ENCODE assay signal across 12 cellular contexts in genomic region chr2:216681683-216682082, GRCh38. TPM values are rescaled to one million over a fixed set of nuclear protein-coding genes. Genes with fewer than 3 reads are reported as not detected.
A peak's percentile ranks its signal among the peaks of the same experiment; 100 is the strongest.
DNase-seq lines count a peak whose midpoint lies in the region; ATAC-seq and TF ChIP-seq lines count a peak whose summit lies in the region.
"Had no signal": no experiment of that assay in that cellular context is flagged by ENCODE, and none has a peak within 500 bp of the region (broad histone marks: within the 10 kb centered on the region; RNA-seq: fewer than 3 reads in every experiment).

No MANE protein-coding gene starts in this region.

- intact Hi-C loops in mammary epithelial cell (cut with micrococcal nuclease) (loop anchor here (1.0 to 5.0 kb wide), 11 partner anchors 46 to 1075 kb away; no protein-coding TSS in a partner anchor), tibial artery (cut with DNase I; ENCODE audit: low total_unique reads) (no loop called here)

- TF ChIP-seq CTCF in mammary epithelial cell (conservative IDR thresholded peaks at IDR 0.05 in 1 of 2, IDR thresholded peaks at IDR 0.05 in 1 of 2; ENCODE audit: extremely low read depth in 1 of 2, insufficient read depth in 1 of 2, low read depth in 1 of 2, low read length in 2 of 2) (no peak), neural progenitor cell (IDR thresholded peaks at IDR 0.05) (no peak), tibial artery (IDR thresholded peaks at IDR 0.05) (no peak)

- no peak overlapping the region for H3K4me3 ChIP-seq in mammary epithelial cell (replicated peaks in 1 of 3; ENCODE audit: insufficient read depth in 1 of 3, low read depth in 2 of 3, low read length in 3 of 3)
- H3K4me3 ChIP-seq in neural progenitor cell: no peak overlapping the region
- no peak overlapping the region for H3K4me3 ChIP-seq in tibial artery
- H3K4me3 ChIP-seq: body of pancreas, prostate gland had no signal

- H3K9me3 ChIP-seq in mammary epithelial cell (replicated peaks; ENCODE audit: insufficient read depth, low read length) (no peaks in the 10 kb centered on the region), neural progenitor cell (ENCODE audit: low read depth) (no peaks in the 10 kb centered on the region), tibial artery (no peaks in the 10 kb centered on the region), T-helper 17 cell (ENCODE audit: control insufficient read depth, low read length, poor library complexity, severe bottlenecking) (no peaks in the 10 kb centered on the region)
- H3K9me3 ChIP-seq: BE2C, body of pancreas, prostate gland had no signal

- H3K79me2 ChIP-seq in mammary epithelial cell (ENCODE audit: insufficient read depth, low read length) (no peaks in the 10 kb centered on the region), neural progenitor cell (ENCODE audit: low read depth) (no peaks in the 10 kb centered on the region)

- dilution Hi-C loops in mammary epithelial cell (cut with HindIII; ENCODE audit: low sequenced_read_pairs): loop anchor here (5.0 to 25.0 kb wide), 4 partner anchors 104 to 1031 kb away; no protein-coding TSS in a partner anchor

- no peaks in the 10 kb centered on the region for H3F3A ChIP-seq in neural progenitor cell (ENCODE audit: low read depth)

- H3K9ac ChIP-seq in mammary epithelial cell (ENCODE audit: insufficient read depth, low read length): no peak overlapping the region
- no peak overlapping the region for H3K9ac ChIP-seq in neural progenitor cell

- no peaks in the 10 kb centered on the region for H3K9me3 Mint-ChIP-seq in neural progenitor cell

- CTCF ChIA-PET in mammary epithelial cell (lab: Charles Lee; ENCODE audit: low non-redundant PET): interaction anchor here (0.5 to 1.3 kb wide), 12 partner anchors 14 to 1031 kb away, joined by 3 to 13 read pairs (median 4); partner anchors contain the start of gene IGFBP5

- in situ Hi-C loops in mammary epithelial cell (cut with MboI; ENCODE audit: low sequenced_read_pairs in 2 of 2): loop anchor here (25.0 kb wide), 1 partner anchor 1031 kb away; no protein-coding TSS in a partner anchor

- peaks cover 33% of the 10 kb centered on the region for H3K4me1 ChIP-seq in mammary epithelial cell (ENCODE audit: insufficient read depth, low read length)
- no peaks in the 10 kb centered on the region for H3K4me1 ChIP-seq in neural progenitor cell
- peaks cover 0 to 80% (median 74%) of the 10 kb centered on the region in 4 donors for H3K4me1 ChIP-seq in tibial artery
- H3K4me1 ChIP-seq: prostate gland had no signal

- ATAC-seq in HG02970 (IDR thresholded peaks at IDR 0.05; ENCODE audit: low FRiP score, unreplicated experiment): no peak
- ATAC-seq in T-helper 17 cell: no peak

- H4K20me1 ChIP-seq in mammary epithelial cell (ENCODE audit: insufficient read depth, low read length) (no peaks in the 10 kb centered on the region), neural progenitor cell (ENCODE audit: low read depth) (peaks cover 92% of the 10 kb centered on the region)

- H3K27me3 Mint-ChIP-seq in neural progenitor cell (ENCODE audit: insufficient read depth, low read depth) (peaks cover 4% of the 10 kb centered on the region), T-helper 17 cell (peaks cover 80% of the 10 kb centered on the region)

- H3K4me2 ChIP-seq in mammary epithelial cell (ENCODE audit: insufficient read depth, low read depth, low read length) (peak overlapping the region; percentile 21), neural progenitor cell (no peak overlapping the region)

- H3K4me3 Mint-ChIP-seq in neural progenitor cell (no peak overlapping the region), T-helper 17 cell (no peak overlapping the region)
- H3K4me3 Mint-ChIP-seq: naive B cell had no signal

- peaks cover 35% of the 10 kb centered on the region for H3K4me1 Mint-ChIP-seq in neural progenitor cell
- H3K4me1 Mint-ChIP-seq in T-helper 17 cell: peaks cover 5% of the 10 kb centered on the region

- BruUV-seq in mammary epithelial cell (replicated peaks; lab: Mats Ljungman, UMichigan): no TSS peak

- 10% methylated on average over 2 of the region's 2 CpGs for WGBS in mammary epithelial cell (ENCODE audit: low coverage, missing lambda C conversion rate)

- H3K36me3 ChIP-seq in mammary epithelial cell (ENCODE audit: insufficient read depth, low read length) (no peaks in the 10 kb centered on the region), neural progenitor cell (no peaks in the 10 kb centered on the region), tibial artery (peaks cover 18 to 37% (median 31%) of the 10 kb centered on the region in 3 donors)
- H3K36me3 ChIP-seq: BE2C, prostate gland had no signal

- no peak overlapping the region for H2AFZ ChIP-seq in mammary epithelial cell (ENCODE audit: low read depth, low read length)
- H2AFZ ChIP-seq in neural progenitor cell (replicated peaks): no peak overlapping the region

- DNase-seq in OCI-M1 (lab: John Stamatoyannopoulos, UW) (peak; percentile 66), mammary epithelial cell (no peak), neural progenitor cell (ENCODE audit: low spot score) (no peak), tibial artery (no peak), NCI-H345 treated with DMSO at 0.1 percent for 48 hours (lab: John Stamatoyannopoulos, UW; ENCODE audit: unreplicated experiment) (no peak), T-helper 17 cell (no peak)
- DNase-seq: SIG-M5 had no signal

- no peak overlapping the region for H3K27ac ChIP-seq in mammary epithelial cell (ENCODE audit: insufficient read depth, low read depth, low read length)
- H3K27ac ChIP-seq in neural progenitor cell: no peak overlapping the region
- peak overlapping the region; percentile 70 to 86 for H3K27ac ChIP-seq in tibial artery
- H3K27ac ChIP-seq: body of pancreas, prostate gland had no signal

- H3K36me3 Mint-ChIP-seq in neural progenitor cell (peaks cover 17% of the 10 kb centered on the region), T-helper 17 cell (ENCODE audit: low read depth) (no peaks in the 10 kb centered on the region)
- H3K36me3 Mint-ChIP-seq: naive B cell had no signal

- peak overlapping the region; percentile 16 for H3K27ac Mint-ChIP-seq in neural progenitor cell
- no peak overlapping the region for H3K27ac Mint-ChIP-seq in T-helper 17 cell
- H3K27ac Mint-ChIP-seq: naive B cell had no signal

- no peaks in the 10 kb centered on the region for H3K27me3 ChIP-seq in mammary epithelial cell (ENCODE audit: insufficient read depth, low read length)
- no peaks in the 10 kb centered on the region for H3K27me3 ChIP-seq in neural progenitor cell
- H3K27me3 ChIP-seq in tibial artery: no peaks in the 10 kb centered on the region
- H3K27me3 ChIP-seq: BE2C, body of pancreas had no signal

RNA-seq across cellular contexts. Expression of gene IGFBP5, which starts 13.7 kb away (rescaled TPM):
- 100 to 1,000 TPM in 1 of 2 donors, under 1 TPM in 1; 0.07 to 266 TPM for total RNA-seq in mammary epithelial cell
- 0.11 TPM for polyA plus RNA-seq in mammary epithelial cell
- not detected for polyA minus RNA-seq in mammary epithelial cell
- 150 and 249 TPM in 2 replicates for total RNA-seq in neural progenitor cell (ENCODE audit: low replicate concordance)
- total RNA-seq in T-helper 17 cell: not detected

RNA-seq across cellular contexts. Expression of gene IGFBP2, which starts 48.5 kb away (rescaled TPM):
- 1,000 to 10,000 TPM in 1 of 2 donors, 100 to 1,000 TPM in 1; 782 to 1,729 TPM for total RNA-seq in mammary epithelial cell
- 501 TPM for polyA plus RNA-seq in mammary epithelial cell
- 221 TPM for polyA minus RNA-seq in mammary epithelial cell
- 371 and 935 TPM in 2 replicates for total RNA-seq in neural progenitor cell (ENCODE audit: low replicate concordance)
- 1 to 10 TPM in 1 of 2 donors, not detected in 1; 6.1 TPM for total RNA-seq in T-helper 17 cell

Comparison
In these comparisons a context has a peak if more than half of its experiments do, and no peak if none do; other contexts are left out.
1. H3K27ac ChIP-seq: peak in tibial artery (2 of 2); none in mammary epithelial cell (single experiment) and neural progenitor cell (single experiment).
2. RNA of gene IGFBP2, which starts 48.5 kb away (total RNA-seq): 782 to 1,729 TPM in mammary epithelial cell and 371 to 935 TPM in neural progenitor cell; 6.1 TPM in T-helper 17 cell; every median in the first group is over 10 times any median in the second.